8 cellular contexts compared by ENCODE assay signal in genomic region chr3:194070220-194070633, GRCh38.
DNase-seq lines count a peak whose midpoint lies in the region; ATAC-seq and TF ChIP-seq lines count a peak whose summit lies in the region.

No MANE protein-coding gene starts in this region.

- peak overlapping the region; percentile 51 to 74 for H3K4me3 Mint-ChIP-seq in H9

- H3K23ac ChIP-seq in H9 (ENCODE audit: insufficient read length, low read depth, low read length): no peak overlapping the region

- no peak overlapping the region for H4K5ac ChIP-seq in H9 (ENCODE audit: insufficient read length, low read depth, low read length)

- H3K36me3 Mint-ChIP-seq in H9 (ENCODE audit: insufficient read depth in 1 of 3, low read depth in 3 of 3): peaks cover 5 to 34% (median 17%) of the 10 kb centered on the region in 3 experiments; a peak in 4 of 7 replicates

- H3K27ac Mint-ChIP-seq in H9: no peak overlapping the region

- no peak overlapping the region for H2AFZ ChIP-seq in H9 (ENCODE audit: low read length)

- no peak overlapping the region for H3K56ac ChIP-seq in H9 (ENCODE audit: insufficient read length, low read depth, low read length)

- H3K14ac ChIP-seq in H9 (ENCODE audit: insufficient read depth, low read length): no peak overlapping the region; the same call in 1 of the 2 replicates

- H3K79me2 ChIP-seq in H9 (ENCODE audit: insufficient read depth, low read length): no peaks in the 10 kb centered on the region

- ATAC-seq in gastroesophageal sphincter (no peak), HG03432 (IDR thresholded peaks at IDR 0.05; ENCODE audit: unreplicated experiment) (no peak), GM18502 (IDR thresholded peaks at IDR 0.05; ENCODE audit: poor library complexity, unreplicated experiment) (no peak), left lobe of liver (no peak)

- H3K27me3 Mint-ChIP-seq in H9 (ENCODE audit: low read depth): peaks cover 62% of the 10 kb centered on the region

- no peak for TF ChIP-seq CTCF in H9 (conservative IDR thresholded peaks at IDR 0.05)
- TF ChIP-seq CTCF in VCaP (conservative IDR thresholded peaks at IDR 0.05): no peak
- no peak for TF ChIP-seq CTCF in gastroesophageal sphincter (IDR thresholded peaks at IDR 0.05)

- no peak overlapping the region for H2BK12ac ChIP-seq in H9 (ENCODE audit: insufficient read length, low read depth, low read length)

- no peak overlapping the region for H2BK20ac ChIP-seq in H9 (ENCODE audit: low read depth, low read length, poor library complexity, severe bottlenecking)

- no CpG with 5 or more reads among the region's 15 CpGs for WGBS in H9 (ENCODE audit: extremely low coverage, insufficient read length, low lambda C conversion rate)
- 97% methylated on average over 5 of the region's 15 CpGs; no CpG with 5 or more reads in 1 of the 2 donors for WGBS in gastroesophageal sphincter (ENCODE audit: low coverage in 1 of 2), 2 donors

- H4K91ac ChIP-seq in H9 (ENCODE audit: insufficient read length, low read depth, low read length): no peak overlapping the region

- no peak for TF ChIP-seq EP300 in gastroesophageal sphincter (IDR thresholded peaks at IDR 0.05)

- H3K4me1 ChIP-seq in H9 (ENCODE audit: insufficient read depth, low read length): no peaks in the 10 kb centered on the region
- peaks cover 0 to 23% (median 3%) of the 10 kb centered on the region in 3 donors for H3K4me1 ChIP-seq in gastroesophageal sphincter

- peaks cover 4% of the 10 kb centered on the region; the same call in 1 of the 2 replicates for H3K27me3 ChIP-seq in H9 (ENCODE audit: insufficient read depth, low read length)
- H3K27me3 ChIP-seq in gastroesophageal sphincter: no peaks in the 10 kb centered on the region

- no peaks in the 10 kb centered on the region for H3K9me3 ChIP-seq in H9 (ENCODE audit: control insufficient read depth, low read depth, low read length)
- no peaks in the 10 kb centered on the region for H3K9me3 ChIP-seq in gastroesophageal sphincter

- H2BK5ac ChIP-seq in H9 (ENCODE audit: insufficient read length, low read length): no peak overlapping the region

- no peak for TF ChIP-seq POLR2A in gastroesophageal sphincter (IDR thresholded peaks at IDR 0.05)

- no peaks in the 10 kb centered on the region for H3K36me3 ChIP-seq in gastroesophageal sphincter

- DNase-seq in H9: no peak
- no peak for DNase-seq in NCI-H1105 (lab: John Stamatoyannopoulos, UW)
- no peak for DNase-seq in left lobe of liver (ENCODE audit: low spot score)

- H2BK120ac ChIP-seq in H9 (ENCODE audit: low read depth, low read length, poor library complexity, severe bottlenecking): no peak overlapping the region

- peaks cover 3% of the 10 kb centered on the region for H4K20me1 ChIP-seq in H9 (ENCODE audit: control insufficient read depth, insufficient read depth, insufficient read length)

- H3K4me3 ChIP-seq in gastroesophageal sphincter (peak overlapping the region; percentile 33 to 64), skin epidermis (peak overlapping the region in 5 of 7 experiments; percentile 26 to 42 (median 32))

- no peak overlapping the region for H4K8ac ChIP-seq in H9 (replicated peaks; ENCODE audit: insufficient read length, low read depth, low read length)

- no peak overlapping the region for H3K4ac ChIP-seq in H9 (ENCODE audit: low read depth, low read length)

- H3K9ac ChIP-seq in H9 (ENCODE audit: extremely low read depth, insufficient read length, low read length): no peak overlapping the region

- H3K23me2 ChIP-seq in H9 (ENCODE audit: insufficient read length, low read depth, low read length, poor library complexity, severe bottlenecking): no peaks in the 10 kb centered on the region

- no peaks in the 10 kb centered on the region for H3K79me1 ChIP-seq in H9 (ENCODE audit: insufficient read depth, low read depth, low read length, poor library complexity, severe bottlenecking)

- peak overlapping the region; percentile 2 for H3K4me2 ChIP-seq in H9 (ENCODE audit: insufficient read depth, insufficient read length, low read length)

- H3T11ph ChIP-seq in H9 (ENCODE audit: low read length): no peak overlapping the region

- peaks cover 26 to 29% of the 10 kb centered on the region in 2 experiments for H3K9me3 Mint-ChIP-seq in H9

- no peak overlapping the region for H3K18ac ChIP-seq in H9 (ENCODE audit: insufficient read length, low read depth, low read length)

- no peak overlapping the region for H2BK15ac ChIP-seq in H9 (ENCODE audit: low read depth, low read length)

- peaks cover 10 to 11% of the 10 kb centered on the region in 2 experiments for H3K4me1 Mint-ChIP-seq in H9

- H3K27ac ChIP-seq in H9 (ENCODE audit: insufficient read length, low read depth, low read length) (no peak overlapping the region), VCaP (peak overlapping the region; percentile 86), gastroesophageal sphincter (peak overlapping the region in 3 of 4 donors; percentile 85 to 89 (median 86)), skin epidermis (peak overlapping the region; percentile 18 to 87 (median 70))

- H2AK5ac ChIP-seq in H9 (ENCODE audit: insufficient read length, low read length): no peak overlapping the region
